23 cellular contexts compared by ENCODE assay signal in genomic region chr17:14396542-14396941, GRCh38.
DNase-seq lines count a peak whose midpoint lies in the region; ATAC-seq and TF ChIP-seq lines count a peak whose summit lies in the region.
"Had no signal": no experiment of that assay in that cellular context is flagged by ENCODE, and none has a peak within 500 bp of the region (broad histone marks: within the 10 kb centered on the region; RNA-seq: fewer than 3 reads in every experiment).

No MANE protein-coding gene starts in this region.

- TF ChIP-seq CTCF in HFFc6 (IDR thresholded peaks at IDR 0.05): no peak
- TF ChIP-seq CTCF in brain microvascular endothelial cell (IDR thresholded peaks at IDR 0.05; ENCODE audit: low read depth, low read length, missing control alignments): no peak

- H3K27me3 Mint-ChIP-seq in HFFc6 (ENCODE audit: insufficient read depth): peaks cover 16% of the 10 kb centered on the region
- H3K27me3 Mint-ChIP-seq: activated naive CD8-positive, alpha-beta T cell treated with anti-CD3 and anti-CD28 coated beads, Interleukin-2, amount 50 U/mL, for 24 hours; natural killer cell treated with Interleukin-12 subunit alpha and Interleukin-12 subunit beta and Interleukin-15 and Interleukin-18, amount 100 ng/mL, for 72 hours; stimulated activated naive B cell treated with anti-CD40 and anti-IgM and Interleukin-4, amounts not matched to agents 10 μg/mL and 1 μg/mL and 100 μg/mL, for 72 hours had no signal

- no peak overlapping the region for H3K27ac ChIP-seq in brain microvascular endothelial cell

- H3K27me3 ChIP-seq in brain microvascular endothelial cell (replicated peaks): no peaks in the 10 kb centered on the region

- in situ Hi-C loops in brain microvascular endothelial cell (cut with HindIII; ENCODE audit: low pct_ligation_motif_present, low sequenced_read_pairs): no loop called here

- DNase-seq in AG08396 (ENCODE audit: low spot score) (peak; percentile 36), HFFc6 (peak; percentile 45), brain microvascular endothelial cell (peak; percentile 3), iris pigment epithelial cell (ENCODE audit: low read depth) (peak; percentile 46), KG1 (lab: John Stamatoyannopoulos, UW) (no peak), T-helper 9 cell (no peak)
- DNase-seq: ACHN; activated CD4-positive, alpha-beta T cell treated with anti-CD3 and anti-CD28 coated beads, Interleukin-2, amount 50 U/mL, for 1 hour; activated naive CD8-positive, alpha-beta T cell treated with anti-CD3 and anti-CD28 coated beads, Interleukin-2, amount 50 U/mL, for 24 hours; caudate nucleus; CD8-positive, alpha-beta memory T cell; DMS79 treated with DMSO at 0.1 percent for 48 hours; left cardiac atrium; MM.1S; NCI-H1694 treated with DMSO at 0.1 percent for 48 hours; NCI-H69; OCI-M1; SHP77 treated with DMSO at 0.1 percent for 48 hours; stimulated activated naive B cell treated with anti-CD40 and anti-IgM and Interleukin-4, amounts not matched to agents 10 μg/mL and 1 μg/mL and 100 μg/mL, for 72 hours had no signal

- H3K36me3 ChIP-seq in brain microvascular endothelial cell (replicated peaks): no peaks in the 10 kb centered on the region

- no peak overlapping the region for H3K4me3 Mint-ChIP-seq in HFFc6
- H3K4me3 Mint-ChIP-seq: activated naive CD8-positive, alpha-beta T cell treated with anti-CD3 and anti-CD28 coated beads, Interleukin-2, amount 50 U/mL, for 24 hours; CD8-positive, alpha-beta memory T cell; natural killer cell treated with Interleukin-12 subunit alpha and Interleukin-12 subunit beta and Interleukin-15 and Interleukin-18, amount 100 ng/mL, for 72 hours; stimulated activated naive B cell treated with anti-CD40 and anti-IgM and Interleukin-4, amounts not matched to agents 10 μg/mL and 1 μg/mL and 100 μg/mL, for 72 hours had no signal

- no peaks in the 10 kb centered on the region for H3K4me1 Mint-ChIP-seq in HFFc6 (ENCODE audit: low read depth)
- H3K4me1 Mint-ChIP-seq: CD8-positive, alpha-beta memory T cell; stimulated activated naive B cell treated with anti-CD40 and anti-IgM and Interleukin-4, amounts not matched to agents 10 μg/mL and 1 μg/mL and 100 μg/mL, for 72 hours had no signal

- H3K4me3 ChIP-seq in brain microvascular endothelial cell (ENCODE audit: low read depth, low read length): no peak overlapping the region

- no peaks in the 10 kb centered on the region; the same call in 1 of the 2 replicates for H3K9me3 Mint-ChIP-seq in HFFc6

- no peaks in the 10 kb centered on the region for H3K36me3 Mint-ChIP-seq in HFFc6 (ENCODE audit: low read depth)

- H3K27ac Mint-ChIP-seq in HFFc6: no peak overlapping the region
- H3K27ac Mint-ChIP-seq: activated naive CD8-positive, alpha-beta T cell treated with anti-CD3 and anti-CD28 coated beads, Interleukin-2, amount 50 U/mL, for 24 hours; activated T-helper 2 cell treated with anti-CD3 and anti-CD28 coated beads, Interferon-gamma antibody, Interleukin-2, Interleukin-4, amounts not matched to agents 10 μg/mL and 5 μg/mL and 100 μg/mL, durations not matched to agents 14 hours and 24 hours and 36 hours; CD8-positive, alpha-beta memory T cell; natural killer cell treated with Interleukin-12 subunit alpha and Interleukin-12 subunit beta and Interleukin-15 and Interleukin-18, amount 100 ng/mL, for 72 hours; stimulated activated naive B cell treated with anti-CD40 and anti-IgM and Interleukin-4, amounts not matched to agents 10 μg/mL and 1 μg/mL and 100 μg/mL, for 72 hours had no signal

- ATAC-seq in HG03108 (IDR thresholded peaks at IDR 0.05; ENCODE audit: unreplicated experiment) (no peak), GM21723 (IDR thresholded peaks at IDR 0.05; ENCODE audit: unreplicated experiment) (no peak)
- ATAC-seq: activated naive CD8-positive, alpha-beta T cell treated with anti-CD3 and anti-CD28 coated beads, Interleukin-2, amount 50 U/mL, for 24 hours; left cardiac atrium; natural killer cell treated with Interleukin-12 subunit alpha and Interleukin-12 subunit beta and Interleukin-15 and Interleukin-18, amount 100 ng/mL, for 72 hours; stimulated activated naive B cell treated with anti-CD40 and anti-IgM and Interleukin-4, amounts not matched to agents 10 μg/mL and 1 μg/mL and 100 μg/mL, for 72 hours had no signal

Comparison
In these comparisons a context has a peak if more than half of its experiments do, and no peak if none do; other contexts are left out.
1. DNase-seq: peak in AG08396 (single experiment), HFFc6 (single experiment), brain microvascular endothelial cell (single experiment) and iris pigment epithelial cell (single experiment); none in KG1 (single experiment) and T-helper 9 cell (single experiment).